Comparison of ENCODE assay signal across 1 cellular context in the genomic region with DNA sequence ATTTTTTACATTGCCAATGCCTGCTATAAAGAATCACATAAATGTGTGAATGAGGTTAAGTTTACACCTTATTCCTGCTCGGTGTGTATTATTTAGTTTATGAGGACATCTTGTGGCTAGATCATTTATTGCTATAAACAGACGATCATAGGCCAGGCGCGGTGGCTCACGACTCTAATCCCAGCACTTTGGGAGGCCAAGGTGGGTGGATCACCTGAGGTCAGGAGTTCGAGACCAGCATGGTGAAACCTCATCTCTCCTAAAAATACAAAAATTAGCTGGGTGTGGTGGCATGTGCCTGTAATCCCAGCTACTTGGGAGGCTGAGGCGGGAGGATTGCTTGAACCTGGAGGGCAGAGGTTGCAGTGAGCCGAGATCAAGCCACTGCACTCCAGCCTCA.
TF ChIP-seq lines count a peak whose summit lies in the region.

No MANE protein-coding gene starts in this region.

TF ChIP-seq in GM12878, 131 proteins besides CTCF, POLR2A, EP300 and RAD21:
- TF ChIP-seq HDGF (IDR thresholded peaks at IDR 0.05) (0 out of 2 replicates have a peak, but pooled peaks have one; percentile 50), NBN (IDR thresholded peaks at IDR 0.05) (0 out of 2 replicates have a peak, but pooled peaks have one; percentile 25), SMC3 (IDR thresholded peaks at IDR 0.05; ENCODE audit: borderline replicate concordance, low read length) (peak; percentile 43; the same call in 1 of the 2 replicates), RB1 (IDR thresholded peaks at IDR 0.05; ENCODE audit: borderline replicate concordance) (0 out of 2 replicates have a peak, but pooled peaks have one; percentile 18)
- TF ChIP-seq, protein P1, sequence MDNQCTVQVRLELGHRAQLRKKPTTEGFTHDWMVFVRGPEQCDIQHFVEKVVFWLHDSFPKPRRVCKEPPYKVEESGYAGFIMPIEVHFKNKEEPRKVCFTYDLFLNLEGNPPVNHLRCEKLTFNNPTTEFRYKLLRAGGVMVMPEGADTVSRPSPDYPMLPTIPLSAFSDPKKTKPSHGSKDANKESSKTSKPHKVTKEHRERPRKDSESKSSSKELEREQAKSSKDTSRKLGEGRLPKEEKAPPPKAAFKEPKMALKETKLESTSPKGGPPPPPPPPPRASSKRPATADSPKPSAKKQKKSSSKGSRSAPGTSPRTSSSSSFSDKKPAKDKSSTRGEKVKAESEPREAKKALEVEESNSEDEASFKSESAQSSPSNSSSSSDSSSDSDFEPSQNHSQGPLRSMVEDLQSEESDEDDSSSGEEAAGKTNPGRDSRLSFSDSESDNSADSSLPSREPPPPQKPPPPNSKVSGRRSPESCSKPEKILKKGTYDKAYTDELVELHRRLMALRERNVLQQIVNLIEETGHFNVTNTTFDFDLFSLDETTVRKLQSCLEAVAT (IDR thresholded peaks at IDR 0.05), result peak; percentile 49; the same call in 1 of the 2 replicates
